In genomic region chr2:179946346-179946745, GRCh38 we compare ENCODE assay signal across 8 cellular contexts.
"Had no signal": no experiment of that assay in that cellular context is flagged by ENCODE, and none has a peak within 500 bp of the region (broad histone marks: within the 10 kb centered on the region; RNA-seq: fewer than 3 reads in every experiment).

No MANE protein-coding gene starts in this region.

- ATAC-seq: GM12878 had no signal

- H3K4me3 ChIP-seq: GM12878 had no signal

- DNase-seq: GDM1, GF-D8 had no signal

- FAIRE-seq: G401.6, GM12878, GM12891, GM12892, GM18507, GM19239 had no signal
